Comparison of ENCODE assay signal across 11 cellular contexts in genomic region chr10:62811159-62811875, GRCh38. TPM values are rescaled to one million over a fixed set of nuclear protein-coding genes. Genes with fewer than 3 reads are reported as not detected.
DNase-seq lines count a peak whose midpoint lies in the region; ATAC-seq and TF ChIP-seq lines count a peak whose summit lies in the region.
"Had no signal": no experiment of that assay in that cellular context is flagged by ENCODE, and none has a peak within 500 bp of the region (broad histone marks: within the 10 kb centered on the region; RNA-seq: fewer than 3 reads in every experiment).

No MANE protein-coding gene starts in this region.

- H3K36me3 Mint-ChIP-seq in activated CD4-positive, alpha-beta memory T cell treated with anti-CD3 and anti-CD28 coated beads, Interleukin-2, amount 10 ng/mL, durations not matched to agents 7 days and 5 days (ENCODE audit: low read depth) = peaks cover 50% of the 10 kb centered on the region
- H3K36me3 Mint-ChIP-seq in T-helper 17 cell (ENCODE audit: low read depth) = peaks cover 3% of the 10 kb centered on the region

- H3K27ac Mint-ChIP-seq in activated CD4-positive, alpha-beta memory T cell treated with anti-CD3 and anti-CD28 coated beads, Interleukin-2, amount 10 ng/mL, durations not matched to agents 7 days and 5 days = peak overlapping the region; percentile 5
- no peak overlapping the region for H3K27ac Mint-ChIP-seq in T-helper 17 cell

- no peak overlapping the region for H3K4me3 ChIP-seq in transverse colon

- H3K9me3 Mint-ChIP-seq in activated CD4-positive, alpha-beta memory T cell treated with anti-CD3 and anti-CD28 coated beads, Interleukin-2, amount 10 ng/mL, durations not matched to agents 7 days and 5 days = no peaks in the 10 kb centered on the region

- H3K4me1 Mint-ChIP-seq in activated CD4-positive, alpha-beta memory T cell treated with anti-CD3 and anti-CD28 coated beads, Interleukin-2, amount 10 ng/mL, durations not matched to agents 7 days and 5 days = peaks cover 65% of the 10 kb centered on the region
- H3K4me1 Mint-ChIP-seq in T-helper 17 cell = peaks cover 43% of the 10 kb centered on the region

- H3K36me3 ChIP-seq in transverse colon = no peaks in the 10 kb centered on the region

- TF ChIP-seq POLR2A in transverse colon (IDR thresholded peaks at IDR 0.05) = no peak

- TF ChIP-seq CTCF in transverse colon (IDR thresholded peaks at IDR 0.05) = no peak

- H3K4me1 ChIP-seq in transverse colon = peaks cover 11 to 31% (median 29%) of the 10 kb centered on the region in 4 donors

- CTCF ChIA-PET in activated CD4-positive, alpha-beta memory T cell treated with anti-CD3 and anti-CD28 coated beads, Interleukin-2, amount 10 ng/mL, durations not matched to agents 7 days and 5 days (lab: Charles Lee) = interaction anchor here (0.6 to 1.1 kb wide), 3 partner anchors 8 to 201 kb away, joined by 3 to 4 read pairs (median 3); no protein-coding TSS in a partner anchor

- H3K27ac ChIP-seq in transverse colon = no peak overlapping the region

- WGBS in transverse colon (ENCODE audit: low coverage in 1 of 2), 2 donors = 50 to 76% methylated on average over 1 to 10 of the region's 10 CpGs

- TF ChIP-seq EP300 in transverse colon (IDR thresholded peaks at IDR 0.05; ENCODE audit: low read depth) = no peak

- peaks cover 39% of the 10 kb centered on the region for H3K27me3 Mint-ChIP-seq in activated CD4-positive, alpha-beta memory T cell treated with anti-CD3 and anti-CD28 coated beads, Interleukin-2, amount 10 ng/mL, durations not matched to agents 7 days and 5 days
- H3K27me3 Mint-ChIP-seq in T-helper 17 cell = peaks cover 29% of the 10 kb centered on the region

- no peaks in the 10 kb centered on the region for H3K9me3 ChIP-seq in T-helper 17 cell (ENCODE audit: control insufficient read depth, low read length, poor library complexity, severe bottlenecking)
- no peaks in the 10 kb centered on the region for H3K9me3 ChIP-seq in transverse colon

- intact Hi-C loops in transverse colon (cut with DNase I; ENCODE audit: low total_unique reads) = loop anchor here (10.0 kb wide), 1 partner anchor 217 kb away; no protein-coding TSS in a partner anchor

- DNase-seq in activated CD4-positive, alpha-beta memory T cell treated with anti-CD3 and anti-CD28 coated beads, Interleukin-2, amount 10 ng/mL, durations not matched to agents 7 days and 5 days = peak; percentile 79
- peak; percentile 60 for DNase-seq in stimulated activated CD4-positive, alpha-beta T cell treated with anti-CD3 and anti-CD28 coated beads, Interleukin-4, amount 100 ng/mL, for 1 hour
- DNase-seq in T-helper 17 cell (no peak), transverse colon (no peak), T-helper 9 cell (no peak), cerebellar cortex (ENCODE audit: low spot score) (no peak)
- DNase-seq: caudate nucleus, mesendoderm, NCI-H748 treated with DMSO at 0.1 percent for 48 hours had no signal

- in situ Hi-C loops in transverse colon (cut with MboI; ENCODE audit: low pct_ligation_motif_present in 1 of 4, low pct_unique_long_range_greater_than_20kb in 1 of 4, low sequenced_read_pairs in 3 of 4) = loop anchor here in 3 of 4 donors (10.0 to 25.0 kb wide), 2 partner anchors 217 to 351 kb away; no protein-coding TSS in a partner anchor

- no peak overlapping the region for H3K4me3 Mint-ChIP-seq in activated CD4-positive, alpha-beta memory T cell treated with anti-CD3 and anti-CD28 coated beads, Interleukin-2, amount 10 ng/mL, durations not matched to agents 7 days and 5 days
- H3K4me3 Mint-ChIP-seq in T-helper 17 cell = no peak overlapping the region

- H3K27me3 ChIP-seq in transverse colon = peaks cover 21% of the 10 kb centered on the region

- ATAC-seq in GM18868 (IDR thresholded peaks at IDR 0.05; ENCODE audit: unreplicated experiment) = peak; percentile 57
- peak; percentile 39 for ATAC-seq in HG02938 (IDR thresholded peaks at IDR 0.05; ENCODE audit: unreplicated experiment)
- no peak for ATAC-seq in T-helper 17 cell

- POLR2A ChIA-PET in activated CD4-positive, alpha-beta memory T cell treated with anti-CD3 and anti-CD28 coated beads, Interleukin-2, amount 10 ng/mL, durations not matched to agents 7 days and 5 days (lab: Charles Lee) = interaction anchor here (1.2 to 2.1 kb wide), 6 partner anchors 9 to 270 kb away, joined by 3 to 7 read pairs (median 3); no protein-coding TSS in a partner anchor

RNA-seq across cellular contexts. Expression of gene EGR2, which starts 4.8 kb away (rescaled TPM):
- total RNA-seq in activated CD4-positive, alpha-beta memory T cell treated with anti-CD3 and anti-CD28 coated beads, Interleukin-2, amount 10 ng/mL, durations not matched to agents 7 days and 5 days = 1 to 10 TPM; 4.8 to 6.4 TPM
- total RNA-seq in T-helper 17 cell (1 to 10 TPM; 3.1 to 4.8 TPM), transverse colon (1 to 10 TPM in 1 of 4 donors, under 1 TPM in 1, not detected in 2; 0.82 to 1.3 TPM)

RNA-seq across cellular contexts. Expression of gene ADO, which starts 6.8 kb away (rescaled TPM):
- total RNA-seq in activated CD4-positive, alpha-beta memory T cell treated with anti-CD3 and anti-CD28 coated beads, Interleukin-2, amount 10 ng/mL, durations not matched to agents 7 days and 5 days = 10 to 100 TPM; 21.8 to 22.2 TPM
- total RNA-seq in T-helper 17 cell = 10 to 100 TPM in 1 of 2 donors, 1 to 10 TPM in 1; 10.0 to 11.2 TPM
- 10 to 100 TPM in 3 of 4 donors, 1 to 10 TPM in 1; 9.6 to 25.4 (median 15.0) TPM for total RNA-seq in transverse colon

Comparison
In these comparisons a context has a peak if more than half of its experiments do, and no peak if none do; other contexts are left out.
1. DNase-seq: peak in activated CD4-positive, alpha-beta memory T cell treated with anti-CD3 and anti-CD28 coated beads, Interleukin-2, amount 10 ng/mL, durations not matched to agents 7 days and 5 days (single experiment) and stimulated activated CD4-positive, alpha-beta T cell treated with anti-CD3 and anti-CD28 coated beads, Interleukin-4, amount 100 ng/mL, for 1 hour (single experiment); none in T-helper 17 cell (0 of 3), transverse colon (single experiment), T-helper 9 cell (single experiment) and cerebellar cortex (single experiment).